1 cellular context compared by ENCODE assay signal in the genomic region with DNA sequence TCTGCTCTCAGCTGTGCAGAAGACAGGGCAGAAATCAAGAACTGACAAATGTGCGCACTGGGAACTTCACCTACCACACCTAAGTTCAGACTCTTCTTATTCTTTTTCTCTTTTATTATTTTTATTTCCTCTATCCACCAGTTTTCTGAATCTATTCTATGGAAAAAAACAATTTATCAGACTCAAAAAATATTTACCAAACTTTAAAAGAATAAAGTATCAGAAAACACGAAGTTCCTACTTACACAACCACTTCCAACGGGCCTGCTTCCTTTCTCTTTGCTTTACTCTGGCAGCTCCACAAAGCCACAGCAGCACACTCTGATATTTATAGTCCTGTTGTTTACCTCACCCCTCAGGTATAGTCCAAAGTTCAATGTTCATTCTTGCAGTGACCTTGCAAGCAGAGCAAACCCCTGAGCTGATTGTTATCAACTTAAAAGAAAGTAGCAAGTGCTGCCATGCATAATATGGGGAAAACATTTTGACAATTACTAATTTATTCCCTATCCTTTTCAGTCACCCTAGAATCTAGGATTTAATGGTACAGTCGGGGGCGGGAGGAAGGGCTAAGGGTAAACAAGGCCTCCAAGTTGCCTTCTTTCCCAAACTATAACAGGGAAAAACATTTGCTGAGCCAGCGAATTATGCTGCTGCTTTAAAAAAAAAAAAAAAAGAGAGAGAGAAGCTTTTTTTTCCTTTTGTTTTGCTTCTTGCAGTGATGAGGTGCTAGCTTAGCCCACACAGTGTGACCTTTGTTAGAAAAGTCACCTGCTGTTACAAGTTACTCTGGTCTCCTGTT.
A peak's percentile ranks its signal among the peaks of the same experiment; 100 is the strongest.
TF ChIP-seq lines count a peak whose summit lies in the region.

A gene with protein sequence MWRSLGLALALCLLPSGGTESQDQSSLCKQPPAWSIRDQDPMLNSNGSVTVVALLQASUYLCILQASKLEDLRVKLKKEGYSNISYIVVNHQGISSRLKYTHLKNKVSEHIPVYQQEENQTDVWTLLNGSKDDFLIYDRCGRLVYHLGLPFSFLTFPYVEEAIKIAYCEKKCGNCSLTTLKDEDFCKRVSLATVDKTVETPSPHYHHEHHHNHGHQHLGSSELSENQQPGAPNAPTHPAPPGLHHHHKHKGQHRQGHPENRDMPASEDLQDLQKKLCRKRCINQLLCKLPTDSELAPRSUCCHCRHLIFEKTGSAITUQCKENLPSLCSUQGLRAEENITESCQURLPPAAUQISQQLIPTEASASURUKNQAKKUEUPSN (minus strand): TSS at position 302 of the 802 bp plus-strand sequence. CDS start 3,539 bp downstream, outside the sequence.

TF ChIP-seq in liver, 16 proteins besides CTCF, POLR2A, EP300 and RAD21 (continued from another document):
- TF ChIP-seq ZBTB33 (IDR thresholded peaks at IDR 0.05) (peak; percentile 52), HNF4A (conservative IDR thresholded peaks at IDR 0.05) (peak; percentile 99), NR2F2 (IDR thresholded peaks at IDR 0.05) (peak; percentile 88), RXRA (IDR thresholded peaks at IDR 0.05) (peak; percentile 86 to 90), JUND (IDR thresholded peaks at IDR 0.05) (peak; percentile 82 to 86), FOXA2 (IDR thresholded peaks at IDR 0.05) (peak; percentile 86), YY1 (IDR thresholded peaks at IDR 0.05) (peak; percentile 60), SP1 (IDR thresholded peaks at IDR 0.05) (peak; percentile 98), HNF4G (IDR thresholded peaks at IDR 0.05) (peak; percentile 98)
- TF ChIP-seq, protein P1, sequence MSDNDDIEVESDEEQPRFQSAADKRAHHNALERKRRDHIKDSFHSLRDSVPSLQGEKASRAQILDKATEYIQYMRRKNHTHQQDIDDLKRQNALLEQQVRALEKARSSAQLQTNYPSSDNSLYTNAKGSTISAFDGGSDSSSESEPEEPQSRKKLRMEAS (IDR thresholded peaks at IDR 0.05), result peak; percentile 69
- TF ChIP-seq, protein P2, sequence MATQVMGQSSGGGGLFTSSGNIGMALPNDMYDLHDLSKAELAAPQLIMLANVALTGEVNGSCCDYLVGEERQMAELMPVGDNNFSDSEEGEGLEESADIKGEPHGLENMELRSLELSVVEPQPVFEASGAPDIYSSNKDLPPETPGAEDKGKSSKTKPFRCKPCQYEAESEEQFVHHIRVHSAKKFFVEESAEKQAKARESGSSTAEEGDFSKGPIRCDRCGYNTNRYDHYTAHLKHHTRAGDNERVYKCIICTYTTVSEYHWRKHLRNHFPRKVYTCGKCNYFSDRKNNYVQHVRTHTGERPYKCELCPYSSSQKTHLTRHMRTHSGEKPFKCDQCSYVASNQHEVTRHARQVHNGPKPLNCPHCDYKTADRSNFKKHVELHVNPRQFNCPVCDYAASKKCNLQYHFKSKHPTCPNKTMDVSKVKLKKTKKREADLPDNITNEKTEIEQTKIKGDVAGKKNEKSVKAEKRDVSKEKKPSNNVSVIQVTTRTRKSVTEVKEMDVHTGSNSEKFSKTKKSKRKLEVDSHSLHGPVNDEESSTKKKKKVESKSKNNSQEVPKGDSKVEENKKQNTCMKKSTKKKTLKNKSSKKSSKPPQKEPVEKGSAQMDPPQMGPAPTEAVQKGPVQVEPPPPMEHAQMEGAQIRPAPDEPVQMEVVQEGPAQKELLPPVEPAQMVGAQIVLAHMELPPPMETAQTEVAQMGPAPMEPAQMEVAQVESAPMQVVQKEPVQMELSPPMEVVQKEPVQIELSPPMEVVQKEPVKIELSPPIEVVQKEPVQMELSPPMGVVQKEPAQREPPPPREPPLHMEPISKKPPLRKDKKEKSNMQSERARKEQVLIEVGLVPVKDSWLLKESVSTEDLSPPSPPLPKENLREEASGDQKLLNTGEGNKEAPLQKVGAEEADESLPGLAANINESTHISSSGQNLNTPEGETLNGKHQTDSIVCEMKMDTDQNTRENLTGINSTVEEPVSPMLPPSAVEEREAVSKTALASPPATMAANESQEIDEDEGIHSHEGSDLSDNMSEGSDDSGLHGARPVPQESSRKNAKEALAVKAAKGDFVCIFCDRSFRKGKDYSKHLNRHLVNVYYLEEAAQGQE (IDR thresholded peaks at IDR 0.05), result peak; percentile 96
